Comparison of ENCODE assay signal across 19 cellular contexts in the genomic region with DNA sequence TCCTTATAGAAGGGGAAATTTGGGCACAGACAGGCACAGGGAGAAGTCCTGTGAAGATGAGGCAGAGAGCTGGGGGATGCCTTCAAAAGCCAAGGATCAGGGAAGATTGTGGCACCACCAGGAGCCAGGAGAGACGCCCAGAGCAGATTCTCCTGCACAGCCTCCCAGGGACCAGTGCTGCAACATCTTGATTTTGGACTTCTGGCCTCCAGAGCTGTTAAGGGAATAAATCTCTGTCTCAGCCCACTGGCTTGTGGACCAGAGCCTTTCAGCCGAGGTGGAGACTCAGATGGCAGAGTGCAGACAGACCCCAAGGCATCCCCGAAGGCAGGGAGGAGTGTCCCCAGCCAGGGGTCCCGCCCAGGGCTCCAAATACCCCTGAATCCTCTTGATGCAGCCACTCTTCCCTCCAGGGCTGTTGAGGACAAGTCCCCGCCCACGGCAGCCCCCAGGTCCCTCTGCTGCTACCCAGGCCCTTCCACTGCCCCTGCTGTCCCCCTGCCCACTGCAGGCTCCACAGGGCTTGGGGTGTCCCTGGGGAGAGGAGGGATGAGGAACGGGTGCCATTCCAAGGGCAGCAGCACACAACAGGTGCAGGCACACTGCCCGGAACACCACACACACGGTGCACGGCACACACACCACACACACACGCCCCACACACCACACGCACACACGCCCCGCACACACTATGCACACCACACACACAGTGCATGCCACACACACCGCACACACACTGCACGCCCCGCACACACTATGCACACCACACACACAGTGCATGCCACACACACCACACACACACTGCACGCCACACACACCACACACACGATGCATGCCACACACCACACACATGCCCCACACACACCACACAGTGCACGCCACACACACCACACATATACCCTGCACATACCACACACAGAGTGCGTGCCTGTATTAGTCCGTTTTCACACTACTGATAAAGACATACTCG.
A peak's percentile ranks its signal among the peaks of the same experiment; 100 is the strongest.
DNase-seq lines count a peak whose midpoint lies in the region; ATAC-seq, FAIRE-seq and TF ChIP-seq lines count a peak whose summit lies in the region.
"Had no signal": no experiment of that assay in that cellular context is flagged by ENCODE, and none has a peak within 500 bp of the region (broad histone marks: within the 10 kb centered on the region; RNA-seq: fewer than 3 reads in every experiment).

No MANE protein-coding gene starts in this region.

- peaks cover 16% of the 10 kb centered on the region for H3K9me3 ChIP-seq in HUES64 (ENCODE audit: insufficient read depth, low read depth, low read length)
- H3K9me3 ChIP-seq in neural progenitor cell (ENCODE audit: low read depth), result no peaks in the 10 kb centered on the region
- peaks cover 6% of the 10 kb centered on the region for H3K9me3 ChIP-seq in upper lobe of right lung

- peaks cover 10% of the 10 kb centered on the region for H3K4me1 ChIP-seq in HUES64 (ENCODE audit: insufficient read depth, low read length)
- H3K4me1 ChIP-seq in neural progenitor cell, result peaks cover 4% of the 10 kb centered on the region
- H3K4me1 ChIP-seq in upper lobe of right lung, result no peaks in the 10 kb centered on the region
- H3K4me1 ChIP-seq: left lung had no signal

- H3K9me3 Mint-ChIP-seq in neural progenitor cell, result peaks cover 12% of the 10 kb centered on the region
- H3K9me3 Mint-ChIP-seq in stimulated activated naive B cell treated with anti-CD40 and anti-IgM and Interleukin-4, amounts not matched to agents 10 μg/mL and 1 μg/mL and 100 μg/mL, for 72 hours, result peaks cover 0 to 5% of the 10 kb centered on the region in 2 donors

- no peaks in the 10 kb centered on the region for H4K20me1 ChIP-seq in neural progenitor cell (ENCODE audit: low read depth)

- peaks cover 1% of the 10 kb centered on the region for H3K36me3 Mint-ChIP-seq in neural progenitor cell
- H3K36me3 Mint-ChIP-seq in stimulated activated naive B cell treated with anti-CD40 and anti-IgM and Interleukin-4, amounts not matched to agents 10 μg/mL and 1 μg/mL and 100 μg/mL, for 72 hours, result no peaks in the 10 kb centered on the region
- H3K36me3 Mint-ChIP-seq: CD4-positive, alpha-beta memory T cell had no signal

- H3F3A ChIP-seq in neural progenitor cell (ENCODE audit: low read depth), result no peaks in the 10 kb centered on the region

- H3K4me3 Mint-ChIP-seq in neural progenitor cell, result no peak overlapping the region
- no peak overlapping the region for H3K4me3 Mint-ChIP-seq in stimulated activated naive B cell treated with anti-CD40 and anti-IgM and Interleukin-4, amounts not matched to agents 10 μg/mL and 1 μg/mL and 100 μg/mL, for 72 hours
- H3K4me3 Mint-ChIP-seq: activated T-cell treated with anti-CD3 and anti-CD28 coated beads, Interleukin-2, amount 50 U/mL, for 4 hours; CD4-positive, alpha-beta memory T cell had no signal

- H3K27ac ChIP-seq in HUES64 (ENCODE audit: low read depth, low read length), result 0 out of 2 replicates have a peak overlapping the region, but pooled peaks have one; percentile 41
- no peak overlapping the region for H3K27ac ChIP-seq in neural progenitor cell
- no peak overlapping the region for H3K27ac ChIP-seq in upper lobe of right lung
- H3K27ac ChIP-seq: left lung had no signal

- no peak for DNase-seq in bronchial epithelial cell (ENCODE audit: low read depth)
- DNase-seq in neural progenitor cell (ENCODE audit: low spot score), result no peak
- no peak for DNase-seq in upper lobe of right lung
- DNase-seq in NK-92 (lab: John Stamatoyannopoulos, UW; ENCODE audit: unreplicated experiment), result no peak
- no peak for DNase-seq in stimulated activated naive B cell treated with anti-CD40 and anti-IgM and Interleukin-4, amounts not matched to agents 10 μg/mL and 1 μg/mL and 100 μg/mL, for 72 hours
- DNase-seq: activated naive CD4-positive, alpha-beta T cell; activated T-cell treated with anti-CD3 and anti-CD28 coated beads, Interleukin-2, amount 50 U/mL, for 4 hours; caudate nucleus; CD4-positive, alpha-beta memory T cell; DMS153; NCI-H1105; NCI-H2029 treated with DMSO at 0.1 percent for 48 hours; NCI-H774; SIG-M5 had no signal

- WGBS in HUES64, result 91% methylated on average over 23 of the region's 23 CpGs

- H3K4me3 ChIP-seq in HUES64 (ENCODE audit: low read length), result no peak overlapping the region
- no peak overlapping the region for H3K4me3 ChIP-seq in bronchial epithelial cell (ENCODE audit: low read depth, low read length)
- no peak overlapping the region for H3K4me3 ChIP-seq in neural progenitor cell
- no peak overlapping the region for H3K4me3 ChIP-seq in upper lobe of right lung
- H3K4me3 ChIP-seq: left lung had no signal

- no peaks in the 10 kb centered on the region for H3K79me2 ChIP-seq in neural progenitor cell (ENCODE audit: low read depth)

- intact Hi-C loops in upper lobe of right lung (cut with DNase I), result no loop called here

- H3K9ac ChIP-seq in HUES64 (ENCODE audit: low read depth, low read length) (no peak overlapping the region), neural progenitor cell (no peak overlapping the region)

- no peak for TF ChIP-seq CTCF in bronchial epithelial cell (IDR thresholded peaks at IDR 0.05; ENCODE audit: insufficient read depth, low read length, severe bottlenecking)
- TF ChIP-seq CTCF in neural progenitor cell (IDR thresholded peaks at IDR 0.05), result no peak
- no peak for TF ChIP-seq CTCF in upper lobe of right lung (IDR thresholded peaks at IDR 0.05)

- H3K4me1 Mint-ChIP-seq in neural progenitor cell, result peaks cover 15% of the 10 kb centered on the region
- H3K4me1 Mint-ChIP-seq in stimulated activated naive B cell treated with anti-CD40 and anti-IgM and Interleukin-4, amounts not matched to agents 10 μg/mL and 1 μg/mL and 100 μg/mL, for 72 hours, result no peaks in the 10 kb centered on the region
- H3K4me1 Mint-ChIP-seq: CD4-positive, alpha-beta memory T cell had no signal

- no peak overlapping the region for H3K4me2 ChIP-seq in neural progenitor cell

- ATAC-seq in upper lobe of right lung, result peak; percentile 19
- ATAC-seq in GM21717 (IDR thresholded peaks at IDR 0.05; ENCODE audit: unreplicated experiment), result no peak
- ATAC-seq in stimulated activated naive B cell treated with anti-CD40 and anti-IgM and Interleukin-4, amounts not matched to agents 10 μg/mL and 1 μg/mL and 100 μg/mL, for 72 hours (replicated peaks), result no peak
- ATAC-seq: activated T-cell treated with anti-CD3 and anti-CD28 coated beads, Interleukin-2, amount 50 U/mL, for 4 hours had no signal

- peak overlapping the region; percentile 16 for H3K27ac Mint-ChIP-seq in neural progenitor cell
- no peak overlapping the region for H3K27ac Mint-ChIP-seq in stimulated activated naive B cell treated with anti-CD40 and anti-IgM and Interleukin-4, amounts not matched to agents 10 μg/mL and 1 μg/mL and 100 μg/mL, for 72 hours
- H3K27ac Mint-ChIP-seq: CD4-positive, alpha-beta memory T cell had no signal

- H2AFZ ChIP-seq in neural progenitor cell (replicated peaks), result no peak overlapping the region

- peak; percentile 97 for FAIRE-seq in bronchial epithelial cell (lab: Jason Lieb, UNC)
- FAIRE-seq: G401.6 had no signal

- H3K36me3 ChIP-seq in HUES64 (ENCODE audit: insufficient read depth, low read length) (no peaks in the 10 kb centered on the region), bronchial epithelial cell (ENCODE audit: control insufficient read depth, insufficient read depth, low read length) (no peaks in the 10 kb centered on the region), neural progenitor cell (no peaks in the 10 kb centered on the region), upper lobe of right lung (no peaks in the 10 kb centered on the region)
- H3K36me3 ChIP-seq: left lung had no signal

- H3K27me3 Mint-ChIP-seq in neural progenitor cell (ENCODE audit: insufficient read depth, low read depth), result peaks cover 6% of the 10 kb centered on the region
- H3K27me3 Mint-ChIP-seq in stimulated activated naive B cell treated with anti-CD40 and anti-IgM and Interleukin-4, amounts not matched to agents 10 μg/mL and 1 μg/mL and 100 μg/mL, for 72 hours, result no peaks in the 10 kb centered on the region

- no peaks in the 10 kb centered on the region for H3K27me3 ChIP-seq in HUES64 (ENCODE audit: insufficient read depth, low read length)
- H3K27me3 ChIP-seq in bronchial epithelial cell (ENCODE audit: control insufficient read depth, insufficient read depth, low read length), result no peaks in the 10 kb centered on the region
- no peaks in the 10 kb centered on the region for H3K27me3 ChIP-seq in neural progenitor cell
- peaks cover 4% of the 10 kb centered on the region for H3K27me3 ChIP-seq in upper lobe of right lung
- H3K27me3 ChIP-seq: dorsolateral prefrontal cortex had no signal
